1 cellular context compared by ENCODE assay signal in genomic region chr1:41639332-41639936, GRCh38.
TF ChIP-seq lines count a peak whose summit lies in the region.

No MANE protein-coding gene starts in this region.

TF ChIP-seq in HepG2, 621 proteins besides CTCF, POLR2A, EP300 and RAD21 (continued from another document):
- TF ChIP-seq, protein P1, sequence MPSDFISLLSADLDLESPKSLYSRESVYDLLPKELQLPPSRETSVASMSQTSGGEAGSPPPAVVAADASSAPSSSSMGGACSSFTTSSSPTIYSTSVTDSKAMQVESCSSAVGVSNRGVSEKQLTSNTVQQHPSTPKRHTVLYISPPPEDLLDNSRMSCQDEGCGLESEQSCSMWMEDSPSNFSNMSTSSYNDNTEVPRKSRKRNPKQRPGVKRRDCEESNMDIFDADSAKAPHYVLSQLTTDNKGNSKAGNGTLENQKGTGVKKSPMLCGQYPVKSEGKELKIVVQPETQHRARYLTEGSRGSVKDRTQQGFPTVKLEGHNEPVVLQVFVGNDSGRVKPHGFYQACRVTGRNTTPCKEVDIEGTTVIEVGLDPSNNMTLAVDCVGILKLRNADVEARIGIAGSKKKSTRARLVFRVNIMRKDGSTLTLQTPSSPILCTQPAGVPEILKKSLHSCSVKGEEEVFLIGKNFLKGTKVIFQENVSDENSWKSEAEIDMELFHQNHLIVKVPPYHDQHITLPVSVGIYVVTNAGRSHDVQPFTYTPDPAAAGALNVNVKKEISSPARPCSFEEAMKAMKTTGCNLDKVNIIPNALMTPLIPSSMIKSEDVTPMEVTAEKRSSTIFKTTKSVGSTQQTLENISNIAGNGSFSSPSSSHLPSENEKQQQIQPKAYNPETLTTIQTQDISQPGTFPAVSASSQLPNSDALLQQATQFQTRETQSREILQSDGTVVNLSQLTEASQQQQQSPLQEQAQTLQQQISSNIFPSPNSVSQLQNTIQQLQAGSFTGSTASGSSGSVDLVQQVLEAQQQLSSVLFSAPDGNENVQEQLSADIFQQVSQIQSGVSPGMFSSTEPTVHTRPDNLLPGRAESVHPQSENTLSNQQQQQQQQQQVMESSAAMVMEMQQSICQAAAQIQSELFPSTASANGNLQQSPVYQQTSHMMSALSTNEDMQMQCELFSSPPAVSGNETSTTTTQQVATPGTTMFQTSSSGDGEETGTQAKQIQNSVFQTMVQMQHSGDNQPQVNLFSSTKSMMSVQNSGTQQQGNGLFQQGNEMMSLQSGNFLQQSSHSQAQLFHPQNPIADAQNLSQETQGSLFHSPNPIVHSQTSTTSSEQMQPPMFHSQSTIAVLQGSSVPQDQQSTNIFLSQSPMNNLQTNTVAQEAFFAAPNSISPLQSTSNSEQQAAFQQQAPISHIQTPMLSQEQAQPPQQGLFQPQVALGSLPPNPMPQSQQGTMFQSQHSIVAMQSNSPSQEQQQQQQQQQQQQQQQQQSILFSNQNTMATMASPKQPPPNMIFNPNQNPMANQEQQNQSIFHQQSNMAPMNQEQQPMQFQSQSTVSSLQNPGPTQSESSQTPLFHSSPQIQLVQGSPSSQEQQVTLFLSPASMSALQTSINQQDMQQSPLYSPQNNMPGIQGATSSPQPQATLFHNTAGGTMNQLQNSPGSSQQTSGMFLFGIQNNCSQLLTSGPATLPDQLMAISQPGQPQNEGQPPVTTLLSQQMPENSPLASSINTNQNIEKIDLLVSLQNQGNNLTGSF (CRISPR knock-in tag; IDR thresholded peaks at IDR 0.05), result no peak
- no peak for TF ChIP-seq MXD1 (CRISPR knock-in tag; IDR thresholded peaks at IDR 0.05)
- TF ChIP-seq, protein P2, sequence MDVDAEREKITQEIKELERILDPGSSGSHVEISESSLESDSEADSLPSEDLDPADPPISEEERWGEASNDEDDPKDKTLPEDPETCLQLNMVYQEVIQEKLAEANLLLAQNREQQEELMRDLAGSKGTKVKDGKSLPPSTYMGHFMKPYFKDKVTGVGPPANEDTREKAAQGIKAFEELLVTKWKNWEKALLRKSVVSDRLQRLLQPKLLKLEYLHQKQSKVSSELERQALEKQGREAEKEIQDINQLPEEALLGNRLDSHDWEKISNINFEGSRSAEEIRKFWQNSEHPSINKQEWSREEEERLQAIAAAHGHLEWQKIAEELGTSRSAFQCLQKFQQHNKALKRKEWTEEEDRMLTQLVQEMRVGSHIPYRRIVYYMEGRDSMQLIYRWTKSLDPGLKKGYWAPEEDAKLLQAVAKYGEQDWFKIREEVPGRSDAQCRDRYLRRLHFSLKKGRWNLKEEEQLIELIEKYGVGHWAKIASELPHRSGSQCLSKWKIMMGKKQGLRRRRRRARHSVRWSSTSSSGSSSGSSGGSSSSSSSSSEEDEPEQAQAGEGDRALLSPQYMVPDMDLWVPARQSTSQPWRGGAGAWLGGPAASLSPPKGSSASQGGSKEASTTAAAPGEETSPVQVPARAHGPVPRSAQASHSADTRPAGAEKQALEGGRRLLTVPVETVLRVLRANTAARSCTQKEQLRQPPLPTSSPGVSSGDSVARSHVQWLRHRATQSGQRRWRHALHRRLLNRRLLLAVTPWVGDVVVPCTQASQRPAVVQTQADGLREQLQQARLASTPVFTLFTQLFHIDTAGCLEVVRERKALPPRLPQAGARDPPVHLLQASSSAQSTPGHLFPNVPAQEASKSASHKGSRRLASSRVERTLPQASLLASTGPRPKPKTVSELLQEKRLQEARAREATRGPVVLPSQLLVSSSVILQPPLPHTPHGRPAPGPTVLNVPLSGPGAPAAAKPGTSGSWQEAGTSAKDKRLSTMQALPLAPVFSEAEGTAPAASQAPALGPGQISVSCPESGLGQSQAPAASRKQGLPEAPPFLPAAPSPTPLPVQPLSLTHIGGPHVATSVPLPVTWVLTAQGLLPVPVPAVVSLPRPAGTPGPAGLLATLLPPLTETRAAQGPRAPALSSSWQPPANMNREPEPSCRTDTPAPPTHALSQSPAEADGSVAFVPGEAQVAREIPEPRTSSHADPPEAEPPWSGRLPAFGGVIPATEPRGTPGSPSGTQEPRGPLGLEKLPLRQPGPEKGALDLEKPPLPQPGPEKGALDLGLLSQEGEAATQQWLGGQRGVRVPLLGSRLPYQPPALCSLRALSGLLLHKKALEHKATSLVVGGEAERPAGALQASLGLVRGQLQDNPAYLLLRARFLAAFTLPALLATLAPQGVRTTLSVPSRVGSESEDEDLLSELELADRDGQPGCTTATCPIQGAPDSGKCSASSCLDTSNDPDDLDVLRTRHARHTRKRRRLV (CRISPR knock-in tag; IDR thresholded peaks at IDR 0.05), result no peak
- no peak for TF ChIP-seq ZNF777 (CRISPR knock-in tag; IDR thresholded peaks at IDR 0.05)
- no peak for TF ChIP-seq GATAD2A (CRISPR knock-in tag; IDR thresholded peaks at IDR 0.05)
- TF ChIP-seq SNAPC2 (CRISPR knock-in tag; IDR thresholded peaks at IDR 0.05), result no peak
- TF ChIP-seq CBX5 (CRISPR knock-in tag; IDR thresholded peaks at IDR 0.05; ENCODE audit: borderline replicate concordance), result no peak
- no peak for TF ChIP-seq ZNF160 (CRISPR knock-in tag; IDR thresholded peaks at IDR 0.05)
- TF ChIP-seq, protein P3, sequence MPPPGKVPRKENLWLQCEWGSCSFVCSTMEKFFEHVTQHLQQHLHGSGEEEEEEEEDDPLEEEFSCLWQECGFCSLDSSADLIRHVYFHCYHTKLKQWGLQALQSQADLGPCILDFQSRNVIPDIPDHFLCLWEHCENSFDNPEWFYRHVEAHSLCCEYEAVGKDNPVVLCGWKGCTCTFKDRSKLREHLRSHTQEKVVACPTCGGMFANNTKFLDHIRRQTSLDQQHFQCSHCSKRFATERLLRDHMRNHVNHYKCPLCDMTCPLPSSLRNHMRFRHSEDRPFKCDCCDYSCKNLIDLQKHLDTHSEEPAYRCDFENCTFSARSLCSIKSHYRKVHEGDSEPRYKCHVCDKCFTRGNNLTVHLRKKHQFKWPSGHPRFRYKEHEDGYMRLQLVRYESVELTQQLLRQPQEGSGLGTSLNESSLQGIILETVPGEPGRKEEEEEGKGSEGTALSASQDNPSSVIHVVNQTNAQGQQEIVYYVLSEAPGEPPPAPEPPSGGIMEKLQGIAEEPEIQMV (CRISPR knock-in tag; IDR thresholded peaks at IDR 0.05; ENCODE audit: low read depth), result no peak
- no peak for TF ChIP-seq DMTF1 (CRISPR knock-in tag; IDR thresholded peaks at IDR 0.05)
- no peak for TF ChIP-seq STAG1 (CRISPR knock-in tag; IDR thresholded peaks at IDR 0.05)
- TF ChIP-seq FOXO1 (CRISPR knock-in tag; IDR thresholded peaks at IDR 0.05), result no peak
- no peak for TF ChIP-seq RORA (CRISPR knock-in tag; IDR thresholded peaks at IDR 0.05)
